8 cellular contexts compared by ENCODE assay signal in the genomic region with DNA sequence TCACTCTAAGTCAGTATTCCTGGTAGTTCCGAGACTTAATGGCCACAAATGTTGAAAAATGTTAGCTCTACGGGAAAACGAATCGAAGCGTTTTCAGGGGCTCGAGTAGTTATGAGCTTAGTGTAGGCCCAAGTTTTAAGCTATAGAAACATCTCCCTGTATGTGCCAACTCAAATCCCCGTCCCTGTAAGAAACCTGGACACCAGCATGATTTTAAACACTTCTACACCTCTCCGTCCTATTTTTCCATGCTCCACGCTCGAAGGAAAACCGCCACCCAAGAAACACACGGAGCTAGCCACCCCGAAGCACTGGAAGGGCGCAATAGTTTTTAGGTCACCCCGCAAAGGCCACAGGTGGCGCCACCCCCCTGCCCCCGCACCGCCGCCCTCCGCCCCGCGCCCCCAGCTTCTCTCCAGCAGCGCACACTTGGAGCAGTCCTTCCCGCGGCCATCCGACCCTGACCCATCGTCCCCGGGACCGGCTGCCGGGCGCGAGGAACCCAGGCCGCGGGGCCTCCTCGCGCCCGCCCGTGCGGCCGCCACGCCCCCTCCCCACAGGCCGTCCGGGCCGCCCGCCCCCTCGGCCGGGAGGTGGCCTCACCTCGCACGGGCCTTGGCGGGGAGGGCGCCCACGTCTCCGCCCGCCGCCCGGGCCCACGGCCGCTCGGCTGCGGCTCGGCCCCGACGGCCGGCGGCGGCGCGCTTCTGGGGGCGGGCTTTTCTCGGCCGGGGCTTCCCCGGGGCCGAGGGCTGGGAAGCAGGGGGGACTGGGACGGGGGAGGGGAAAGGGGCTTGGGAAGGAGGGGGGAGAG. TPM values are rescaled to one million over a fixed set of nuclear protein-coding genes. Genes with fewer than 3 reads are reported as not detected.
DNase-seq lines count a peak whose midpoint lies in the region; ATAC-seq and TF ChIP-seq lines count a peak whose summit lies in the region.

No MANE protein-coding gene starts in this region.

- H3K18ac ChIP-seq in mesenchymal stem cell (ENCODE audit: low read depth in 1 of 2, low read length in 2 of 2) = peak overlapping the region; percentile 75 to 80

- no peak overlapping the region for H2AFZ ChIP-seq in mesenchymal stem cell (ENCODE audit: low read depth, low read length)

- TF ChIP-seq CTCF in dorsolateral prefrontal cortex (IDR thresholded peaks at IDR 0.05 in 54 of 56, conservative IDR thresholded peaks at IDR 0.05 in 2 of 56; ENCODE audit: low read depth in 1 of 56, partially characterized antibody in 56 of 56) (peak in 10 of 56 donors; percentile 3 to 26 (median 16)), testis (IDR thresholded peaks at IDR 0.05) (no peak)

- no peak overlapping the region for H2BK12ac ChIP-seq in mesenchymal stem cell (ENCODE audit: low read length in 2 of 2)

- peak overlapping the region; percentile 64 for H4K8ac ChIP-seq in mesenchymal stem cell (ENCODE audit: low read length)

- 2% methylated on average over 68 of the region's 74 CpGs for WGBS in mesenchymal stem cell
- WGBS in testis, 2 donors = 0 to 1% methylated on average over 13 to 48 of the region's 74 CpGs

- H3K9me3 ChIP-seq in mesenchymal stem cell (ENCODE audit: control insufficient read depth, low read length) (no peaks in the 10 kb centered on the region), testis (no peaks in the 10 kb centered on the region)

- peak overlapping the region; percentile 92 for H3K9ac ChIP-seq in mesenchymal stem cell (ENCODE audit: low read length)

- no peak overlapping the region for H3K4ac ChIP-seq in mesenchymal stem cell (ENCODE audit: low read depth in 1 of 2, low read length in 2 of 2)

- H4K91ac ChIP-seq in mesenchymal stem cell (ENCODE audit: low read length) = peak overlapping the region; percentile 50

- no peak overlapping the region for H2BK5ac ChIP-seq in mesenchymal stem cell (ENCODE audit: low read depth, low read length, poor library complexity, severe bottlenecking)

- peak overlapping the region; percentile 81 for H3K4me2 ChIP-seq in mesenchymal stem cell (ENCODE audit: low read length, poor library complexity, severe bottlenecking)

- peak overlapping the region in 1 of 2 experiments; percentile 36 for H3K14ac ChIP-seq in mesenchymal stem cell (ENCODE audit: low read length in 2 of 2)

- peak overlapping the region; percentile 83 for H2BK15ac ChIP-seq in mesenchymal stem cell (ENCODE audit: low read depth, poor library complexity, severe bottlenecking)

- DNase-seq in DMS 273 (lab: John Stamatoyannopoulos, UW; ENCODE audit: unreplicated experiment) = peak; percentile 87
- DNase-seq in DMS 273 treated with DMSO at 0.1 percent for 48 hours (lab: John Stamatoyannopoulos, UW) = no peak
- peak; percentile 60 for DNase-seq in HT-29 (ENCODE audit: low spot score)
- DNase-seq in T-helper 2 cell = peak in 3 of 5 experiments; percentile 30 to 37 (median 32)
- peak in 2 of 10 donors; percentile 20 to 63 for DNase-seq in dorsolateral prefrontal cortex
- DNase-seq in mesenchymal stem cell = peak; percentile 63
- peak; percentile 50 for DNase-seq in testis

- peak overlapping the region; percentile 95 for H2BK120ac ChIP-seq in mesenchymal stem cell (ENCODE audit: low read depth, low read length)

- TF ChIP-seq POLR2A in testis (IDR thresholded peaks at IDR 0.05) = no peak

- no peaks in the 10 kb centered on the region for H3K27me3 ChIP-seq in dorsolateral prefrontal cortex
- H3K27me3 ChIP-seq in mesenchymal stem cell (ENCODE audit: control insufficient read depth in 1 of 2, insufficient read depth in 1 of 2, low read length in 2 of 2) = no peaks in the 10 kb centered on the region
- no peaks in the 10 kb centered on the region for H3K27me3 ChIP-seq in testis

- intact Hi-C loops in dorsolateral prefrontal cortex (cut with DNase I) = loop anchor here in 1 of 2 donors (2.0 kb wide), 1 partner anchor 56 kb away; no protein-coding TSS in a partner anchor
- intact Hi-C loops in testis (cut with DNase I; ENCODE audit: low total_unique reads) = no loop called here

- H3K4me3 ChIP-seq in dorsolateral prefrontal cortex (peak overlapping the region; percentile 45 to 88 (median 74)), mesenchymal stem cell (ENCODE audit: insufficient read depth in 1 of 2, low read depth in 1 of 2, low read length in 2 of 2) (peak overlapping the region; percentile 75 to 88), testis (peak overlapping the region; percentile 78 to 82)

- H3K4me1 ChIP-seq in mesenchymal stem cell (ENCODE audit: control insufficient read depth, insufficient read depth, low read depth, low read length) (peaks cover 4% of the 10 kb centered on the region), testis (peaks cover 8% of the 10 kb centered on the region)

- H3K23ac ChIP-seq in mesenchymal stem cell (ENCODE audit: low read length in 2 of 2) = no peak overlapping the region

- peaks cover 6% of the 10 kb centered on the region for H3K79me1 ChIP-seq in mesenchymal stem cell (replicated peaks; ENCODE audit: low read length, poor library complexity, severe bottlenecking)

- H2AK5ac ChIP-seq in mesenchymal stem cell (ENCODE audit: low read length, severe bottlenecking) = no peak overlapping the region

- peak; percentile 52 for ATAC-seq in GM21423 (IDR thresholded peaks at IDR 0.05; ENCODE audit: unreplicated experiment)

- peaks cover 3 to 4% of the 10 kb centered on the region in 2 experiments for H3K36me3 ChIP-seq in mesenchymal stem cell (ENCODE audit: control insufficient read depth in 1 of 2, insufficient read depth in 2 of 2, low read depth in 1 of 2, low read length in 2 of 2)
- H3K36me3 ChIP-seq in testis (ENCODE audit: low read depth, missing control alignments) = no peaks in the 10 kb centered on the region

- H3K27ac ChIP-seq in dorsolateral prefrontal cortex (peak overlapping the region; percentile 53 to 98 (median 91)), mesenchymal stem cell (ENCODE audit: low read length, poor library complexity, severe bottlenecking) (peak overlapping the region; percentile 78), testis (peak overlapping the region; percentile 97 to 99)

RNA-seq across cellular contexts. Expression of gene R3HDM2, which starts 0.5 kb away (rescaled TPM):
- 23.3 and 25.3 TPM in 2 replicates for total RNA-seq in HT-29 (2014; rRNA removed; shearing (Covaris generic))
- total RNA-seq in dorsolateral prefrontal cortex (100 to 1,000 TPM; 109 to 241 (median 155) TPM), testis (10 to 100 TPM; 92.0 to 93.9 TPM)
- 22.2 TPM for polyA plus RNA-seq in mesenchymal stem cell (2013, experiment 1 of 2)
- polyA plus RNA-seq in mesenchymal stem cell (2013, experiment 2 of 2) = 21.6 TPM
- polyA plus RNA-seq in testis (ENCODE audit: insufficient read depth, low read depth, low replicate concordance) = 54.6 TPM

RNA-seq across cellular contexts. Expression of gene INHBC, which starts 4.3 kb away (rescaled TPM):
- not detected in 2 replicates for total RNA-seq in HT-29 (2014; rRNA removed; shearing (Covaris generic))
- total RNA-seq in dorsolateral prefrontal cortex = 1 to 10 TPM in 1 of 120 experiments, under 1 TPM in 16, not detected in 103; 0.17 to 1.1 (median 0.26) TPM
- 0.04 TPM for polyA plus RNA-seq in mesenchymal stem cell (2013, experiment 1 of 2)
- not detected for polyA plus RNA-seq in mesenchymal stem cell (2013, experiment 2 of 2)
- 1 to 10 TPM; 1.8 to 3.1 TPM for total RNA-seq in testis
- 2.1 TPM for polyA plus RNA-seq in testis (ENCODE audit: insufficient read depth, low read depth, low replicate concordance)

RNA-seq across cellular contexts. Expression of gene INHBE, which starts 24.8 kb away (rescaled TPM):
- 0.34 and 0.41 TPM in 2 replicates for total RNA-seq in HT-29 (2014; rRNA removed; shearing (Covaris generic))
- total RNA-seq in dorsolateral prefrontal cortex = 1 to 10 TPM in 3 of 120 experiments, under 1 TPM in 26, not detected in 91; 0.17 to 2.6 (median 0.44) TPM
- polyA plus RNA-seq in mesenchymal stem cell (2013, experiment 1 of 2) = 1.5 TPM
- 1.7 TPM for polyA plus RNA-seq in mesenchymal stem cell (2013, experiment 2 of 2)
- total RNA-seq in testis = under 1 TPM; 0.24 to 0.25 TPM
- 0.12 TPM for polyA plus RNA-seq in testis (ENCODE audit: insufficient read depth, low read depth, low replicate concordance)

RNA-seq across cellular contexts. Expression of gene GLI1, which starts 29.3 kb away (rescaled TPM):
- total RNA-seq in HT-29 (2014; rRNA removed; shearing (Covaris generic)) = 2.0 and 4.2 TPM in 2 replicates
- total RNA-seq in dorsolateral prefrontal cortex = 10 to 100 TPM in 6 of 120 experiments, 1 to 10 TPM in 88, under 1 TPM in 25, not detected in 1; 0.15 to 12.1 (median 2.1) TPM
- polyA plus RNA-seq in mesenchymal stem cell (2013, experiment 1 of 2) = 4.8 TPM
- polyA plus RNA-seq in mesenchymal stem cell (2013, experiment 2 of 2) = 3.2 TPM
- total RNA-seq in testis = 10 to 100 TPM in 1 of 2 donors, 1 to 10 TPM in 1; 8.3 to 18.0 TPM
- 9.3 TPM for polyA plus RNA-seq in testis (ENCODE audit: insufficient read depth, low read depth, low replicate concordance)

RNA-seq across cellular contexts. Expression of gene ARHGAP9, which starts 49.3 kb away (rescaled TPM):
- 1.5 and 3.4 TPM in 2 replicates for total RNA-seq in HT-29 (2014; rRNA removed; shearing (Covaris generic))
- total RNA-seq in dorsolateral prefrontal cortex (10 to 100 TPM in 108 of 120 experiments, 1 to 10 TPM in 12; 7.1 to 28.3 (median 14.6) TPM), testis (10 to 100 TPM; 24.8 to 29.2 TPM)
- 0.07 TPM for polyA plus RNA-seq in mesenchymal stem cell (2013, experiment 1 of 2)
- 0.12 TPM for polyA plus RNA-seq in mesenchymal stem cell (2013, experiment 2 of 2)
- polyA plus RNA-seq in testis (ENCODE audit: insufficient read depth, low read depth, low replicate concordance) = 111 TPM
